In genomic region chr1:170593612-170594011, GRCh38 we compare ENCODE assay signal across 22 cellular contexts.
DNase-seq lines count a peak whose midpoint lies in the region; ATAC-seq and TF ChIP-seq lines count a peak whose summit lies in the region.
"Had no signal": no experiment of that assay in that cellular context is flagged by ENCODE, and none has a peak within 500 bp of the region (broad histone marks: within the 10 kb centered on the region; RNA-seq: fewer than 3 reads in every experiment).

No MANE protein-coding gene starts in this region.

- no peak overlapping the region for H3K27ac ChIP-seq in upper lobe of right lung
- H3K27ac ChIP-seq: neutrophil had no signal

- H3K4me1 Mint-ChIP-seq in brain (peaks cover 17% of the 10 kb centered on the region), nephron progenitor cell (peaks cover 52% of the 10 kb centered on the region), type B pancreatic cell (ENCODE audit: unreplicated experiment) (peaks cover 36% of the 10 kb centered on the region)
- H3K4me1 Mint-ChIP-seq: IgD-negative memory B cell had no signal

- H3K27me3 ChIP-seq in upper lobe of right lung = no peaks in the 10 kb centered on the region

- H3K9me3 Mint-ChIP-seq in brain (peaks cover 8 to 16% (median 13%) of the 10 kb centered on the region in 5 experiments), nephron progenitor cell (peaks cover 15% of the 10 kb centered on the region), type B pancreatic cell (no peaks in the 10 kb centered on the region)

- intact Hi-C loops in upper lobe of right lung (cut with DNase I) = no loop called here

- peak overlapping the region in 3 of 5 experiments; percentile 11 to 71 (median 65) for H3K4me3 Mint-ChIP-seq in brain
- H3K4me3 Mint-ChIP-seq in nephron progenitor cell = peak overlapping the region; percentile 54
- H3K4me3 Mint-ChIP-seq in type B pancreatic cell = peak overlapping the region; percentile 20
- H3K4me3 Mint-ChIP-seq: IgD-negative memory B cell had no signal

- no peak for ATAC-seq in upper lobe of right lung
- no peak for ATAC-seq in GM19023 (IDR thresholded peaks at IDR 0.05; ENCODE audit: unreplicated experiment)
- ATAC-seq: left lobe of liver, right cardiac atrium had no signal

- no peaks in the 10 kb centered on the region for H3K4me1 ChIP-seq in upper lobe of right lung

- peaks cover 21% of the 10 kb centered on the region for H3K27me3 Mint-ChIP-seq in brain
- peaks cover 10% of the 10 kb centered on the region for H3K27me3 Mint-ChIP-seq in nephron progenitor cell (ENCODE audit: low read depth, poor library complexity)
- peaks cover 16% of the 10 kb centered on the region for H3K27me3 Mint-ChIP-seq in type B pancreatic cell

- TF ChIP-seq CTCF in brain (conservative IDR thresholded peaks at IDR 0.05) (no peak), nephron progenitor cell (IDR thresholded peaks at IDR 0.05) (no peak), type B pancreatic cell (conservative IDR thresholded peaks at IDR 0.05) (no peak), upper lobe of right lung (IDR thresholded peaks at IDR 0.05) (no peak)

- H3K36me3 ChIP-seq in upper lobe of right lung = no peaks in the 10 kb centered on the region
- H3K36me3 ChIP-seq: HAP-1, neutrophil had no signal

- DNase-seq in NCI-H1105 treated with DMSO at 0.1 percent for 48 hours (lab: John Stamatoyannopoulos, UW) (peak; percentile 25), NCI-H1105 (lab: John Stamatoyannopoulos, UW) (no peak), nephron progenitor cell (no peak), type B pancreatic cell (ENCODE audit: extremely low spot score, unreplicated experiment) (no peak), SIG-M5 treated with dmso at 0.1 percent for 504 hours (lab: John Stamatoyannopoulos, UW; ENCODE audit: unreplicated experiment) (no peak), upper lobe of right lung (no peak)
- DNase-seq: 8988T; activated effector memory CD4-positive, alpha-beta T cell treated with anti-CD3 and anti-CD28 coated beads, Interleukin-2, amount 50 U/mL, for 16 hours; amniotic stem cell; C1 segment of cervical spinal cord; erythroblast; glutamatergic neuron; NCI-H187; right cardiac atrium; stimulated activated CD4-positive, alpha-beta T cell treated with anti-CD3 and anti-CD28 coated beads, Interleukin-1b, Interleukin-23, amount 100 ng/mL, for 48 hours; stimulated activated naive CD4-positive, alpha-beta T cell treated with Interleukin-2 at 50 U/mL for 16 hours had no signal

- no peaks in the 10 kb centered on the region for H3K36me3 Mint-ChIP-seq in brain
- peaks cover 9% of the 10 kb centered on the region for H3K36me3 Mint-ChIP-seq in nephron progenitor cell (ENCODE audit: low read depth)
- no peaks in the 10 kb centered on the region for H3K36me3 Mint-ChIP-seq in type B pancreatic cell

- no peaks in the 10 kb centered on the region for H3K9me3 ChIP-seq in upper lobe of right lung
- H3K9me3 ChIP-seq: HAP-1, neutrophil had no signal

- H3K27ac Mint-ChIP-seq in brain = peak overlapping the region in 3 of 5 experiments; percentile 18 to 74 (median 54)
- H3K27ac Mint-ChIP-seq in nephron progenitor cell = peak overlapping the region; percentile 75
- H3K27ac Mint-ChIP-seq in type B pancreatic cell = no peak overlapping the region

- no peak overlapping the region for H3K4me3 ChIP-seq in upper lobe of right lung
- H3K4me3 ChIP-seq: HAP-1 had no signal
